Comparison of ENCODE assay signal across 1 cellular context in the genomic region with DNA sequence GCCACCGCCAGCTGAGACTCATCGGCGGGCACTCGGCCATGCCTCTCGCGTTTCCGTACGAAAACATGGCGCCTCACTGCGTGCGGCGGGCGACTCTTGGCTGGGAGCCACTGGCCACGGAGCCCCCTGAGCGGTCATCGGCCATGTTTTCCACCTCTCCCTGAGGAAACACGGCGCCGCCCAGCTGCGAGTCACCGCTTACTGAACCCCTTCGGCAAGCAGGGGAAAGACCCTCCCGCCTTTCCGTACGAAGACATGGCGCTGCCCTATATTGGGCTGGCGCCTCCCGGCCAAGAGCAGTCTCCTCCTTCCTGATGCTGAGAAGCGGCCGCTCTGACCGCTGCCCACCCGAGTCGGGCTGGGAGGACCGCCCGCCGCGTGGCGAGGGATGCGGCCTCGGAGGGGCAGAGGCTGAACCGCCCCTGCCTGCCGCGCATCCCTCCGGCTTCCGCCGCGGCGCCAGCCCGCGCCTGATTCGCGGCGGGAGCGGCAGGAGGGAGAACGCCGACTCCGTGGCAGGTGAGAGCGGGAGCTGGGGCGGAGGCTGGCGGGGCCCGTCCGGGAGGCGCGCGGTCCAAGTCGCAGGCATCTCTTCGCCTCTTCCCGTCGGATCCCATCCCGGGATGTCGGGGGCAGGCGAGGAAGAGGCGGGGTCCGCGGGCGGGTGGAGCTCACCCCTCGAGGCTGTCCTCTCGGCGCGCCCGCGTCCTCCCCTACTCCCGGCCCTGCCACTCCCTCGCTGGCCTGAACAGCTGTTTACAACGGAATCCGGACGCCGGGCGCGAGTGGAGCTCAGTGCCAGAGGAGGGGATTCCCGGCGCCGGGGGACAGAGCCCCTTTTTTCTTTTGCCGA.
A peak's percentile ranks its signal among the peaks of the same experiment; 100 is the strongest.
TF ChIP-seq lines count a peak whose summit lies in the region.

A gene with protein sequence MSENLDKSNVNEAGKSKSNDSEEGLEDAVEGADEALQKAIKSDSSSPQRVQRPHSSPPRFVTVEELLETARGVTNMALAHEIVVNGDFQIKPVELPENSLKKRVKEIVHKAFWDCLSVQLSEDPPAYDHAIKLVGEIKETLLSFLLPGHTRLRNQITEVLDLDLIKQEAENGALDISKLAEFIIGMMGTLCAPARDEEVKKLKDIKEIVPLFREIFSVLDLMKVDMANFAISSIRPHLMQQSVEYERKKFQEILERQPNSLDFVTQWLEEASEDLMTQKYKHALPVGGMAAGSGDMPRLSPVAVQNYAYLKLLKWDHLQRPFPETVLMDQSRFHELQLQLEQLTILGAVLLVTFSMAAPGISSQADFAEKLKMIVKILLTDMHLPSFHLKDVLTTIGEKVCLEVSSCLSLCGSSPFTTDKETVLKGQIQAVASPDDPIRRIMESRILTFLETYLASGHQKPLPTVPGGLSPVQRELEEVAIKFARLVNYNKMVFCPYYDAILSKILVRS (plus strand): TSS at position 299 of the 853 bp plus-strand sequence. CDS start 4,202 bp downstream, outside the sequence.

TF ChIP-seq in GM23338, 12 proteins besides CTCF, POLR2A, EP300 and RAD21:
- TF ChIP-seq, protein P1, sequence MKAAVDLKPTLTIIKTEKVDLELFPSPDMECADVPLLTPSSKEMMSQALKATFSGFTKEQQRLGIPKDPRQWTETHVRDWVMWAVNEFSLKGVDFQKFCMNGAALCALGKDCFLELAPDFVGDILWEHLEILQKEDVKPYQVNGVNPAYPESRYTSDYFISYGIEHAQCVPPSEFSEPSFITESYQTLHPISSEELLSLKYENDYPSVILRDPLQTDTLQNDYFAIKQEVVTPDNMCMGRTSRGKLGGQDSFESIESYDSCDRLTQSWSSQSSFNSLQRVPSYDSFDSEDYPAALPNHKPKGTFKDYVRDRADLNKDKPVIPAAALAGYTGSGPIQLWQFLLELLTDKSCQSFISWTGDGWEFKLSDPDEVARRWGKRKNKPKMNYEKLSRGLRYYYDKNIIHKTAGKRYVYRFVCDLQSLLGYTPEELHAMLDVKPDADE (IDR thresholded peaks at IDR 0.05) = peak; percentile 56; the same call in 1 of the 2 replicates
- peak; percentile 51 for TF ChIP-seq POLR2AphosphoS5 (IDR thresholded peaks at IDR 0.05; ENCODE audit: low read depth)
- TF ChIP-seq, protein P2, sequence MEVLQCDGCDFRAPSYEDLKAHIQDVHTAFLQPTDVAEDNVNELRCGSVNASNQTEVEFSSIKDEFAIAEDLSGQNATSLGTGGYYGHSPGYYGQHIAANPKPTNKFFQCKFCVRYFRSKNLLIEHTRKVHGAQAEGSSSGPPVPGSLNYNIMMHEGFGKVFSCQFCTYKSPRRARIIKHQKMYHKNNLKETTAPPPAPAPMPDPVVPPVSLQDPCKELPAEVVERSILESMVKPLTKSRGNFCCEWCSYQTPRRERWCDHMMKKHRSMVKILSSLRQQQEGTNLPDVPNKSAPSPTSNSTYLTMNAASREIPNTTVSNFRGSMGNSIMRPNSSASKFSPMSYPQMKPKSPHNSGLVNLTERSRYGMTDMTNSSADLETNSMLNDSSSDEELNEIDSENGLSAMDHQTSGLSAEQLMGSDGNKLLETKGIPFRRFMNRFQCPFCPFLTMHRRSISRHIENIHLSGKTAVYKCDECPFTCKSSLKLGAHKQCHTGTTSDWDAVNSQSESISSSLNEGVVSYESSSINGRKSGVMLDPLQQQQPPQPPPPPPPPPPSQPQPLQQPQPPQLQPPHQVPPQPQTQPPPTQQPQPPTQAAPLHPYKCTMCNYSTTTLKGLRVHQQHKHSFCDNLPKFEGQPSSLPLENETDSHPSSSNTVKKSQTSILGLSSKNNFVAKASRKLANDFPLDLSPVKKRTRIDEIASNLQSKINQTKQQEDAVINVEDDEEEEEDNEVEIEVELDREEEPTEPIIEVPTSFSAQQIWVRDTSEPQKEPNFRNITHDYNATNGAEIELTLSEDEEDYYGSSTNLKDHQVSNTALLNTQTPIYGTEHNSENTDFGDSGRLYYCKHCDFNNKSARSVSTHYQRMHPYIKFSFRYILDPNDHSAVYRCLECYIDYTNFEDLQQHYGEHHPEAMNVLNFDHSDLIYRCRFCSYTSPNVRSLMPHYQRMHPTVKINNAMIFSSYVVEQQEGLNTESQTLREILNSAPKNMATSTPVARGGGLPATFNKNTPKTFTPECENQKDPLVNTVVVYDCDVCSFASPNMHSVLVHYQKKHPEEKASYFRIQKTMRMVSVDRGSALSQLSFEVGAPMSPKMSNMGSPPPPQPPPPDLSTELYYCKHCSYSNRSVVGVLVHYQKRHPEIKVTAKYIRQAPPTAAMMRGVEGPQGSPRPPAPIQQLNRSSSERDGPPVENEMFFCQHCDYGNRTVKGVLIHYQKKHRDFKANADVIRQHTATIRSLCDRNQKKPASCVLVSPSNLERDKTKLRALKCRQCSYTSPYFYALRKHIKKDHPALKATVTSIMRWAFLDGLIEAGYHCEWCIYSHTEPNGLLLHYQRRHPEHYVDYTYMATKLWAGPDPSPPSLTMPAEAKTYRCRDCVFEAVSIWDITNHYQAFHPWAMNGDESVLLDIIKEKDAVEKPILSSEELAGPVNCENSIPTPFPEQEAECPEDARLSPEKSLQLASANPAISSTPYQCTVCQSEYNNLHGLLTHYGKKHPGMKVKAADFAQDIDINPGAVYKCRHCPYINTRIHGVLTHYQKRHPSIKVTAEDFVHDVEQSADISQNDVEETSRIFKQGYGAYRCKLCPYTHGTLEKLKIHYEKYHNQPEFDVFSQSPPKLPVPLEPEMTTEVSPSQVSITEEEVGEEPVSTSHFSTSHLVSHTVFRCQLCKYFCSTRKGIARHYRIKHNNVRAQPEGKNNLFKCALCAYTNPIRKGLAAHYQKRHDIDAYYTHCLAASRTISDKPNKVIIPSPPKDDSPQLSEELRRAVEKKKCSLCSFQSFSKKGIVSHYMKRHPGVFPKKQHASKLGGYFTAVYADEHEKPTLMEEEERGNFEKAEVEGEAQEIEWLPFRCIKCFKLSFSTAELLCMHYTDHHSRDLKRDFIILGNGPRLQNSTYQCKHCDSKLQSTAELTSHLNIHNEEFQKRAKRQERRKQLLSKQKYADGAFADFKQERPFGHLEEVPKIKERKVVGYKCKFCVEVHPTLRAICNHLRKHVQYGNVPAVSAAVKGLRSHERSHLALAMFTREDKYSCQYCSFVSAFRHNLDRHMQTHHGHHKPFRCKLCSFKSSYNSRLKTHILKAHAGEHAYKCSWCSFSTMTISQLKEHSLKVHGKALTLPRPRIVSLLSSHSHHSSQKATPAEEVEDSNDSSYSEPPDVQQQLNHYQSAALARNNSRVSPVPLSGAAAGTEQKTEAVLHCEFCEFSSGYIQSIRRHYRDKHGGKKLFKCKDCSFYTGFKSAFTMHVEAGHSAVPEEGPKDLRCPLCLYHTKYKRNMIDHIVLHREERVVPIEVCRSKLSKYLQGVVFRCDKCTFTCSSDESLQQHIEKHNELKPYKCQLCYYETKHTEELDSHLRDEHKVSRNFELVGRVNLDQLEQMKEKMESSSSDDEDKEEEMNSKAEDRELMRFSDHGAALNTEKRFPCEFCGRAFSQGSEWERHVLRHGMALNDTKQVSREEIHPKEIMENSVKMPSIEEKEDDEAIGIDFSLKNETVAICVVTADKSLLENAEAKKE (CRISPR knock-in tag; IDR thresholded peaks at IDR 0.05) = no peak
- TF ChIP-seq ZNF331 (CRISPR knock-in tag; IDR thresholded peaks at IDR 0.05; ENCODE audit: low read depth) = no peak
